Comparison of ENCODE assay signal across 2 cellular contexts in genomic region chr15:101242160-101242998, GRCh38.
TF ChIP-seq lines count a peak whose summit lies in the region.

No MANE protein-coding gene starts in this region.

TF ChIP-seq in SK-N-SH treated with all-trans-retinoic acid at 6 μM for 48 hours, 23 proteins besides CTCF, POLR2A, EP300 and RAD21 (continued from another document):
- TF ChIP-seq CREB5 (CRISPR knock-in tag; IDR thresholded peaks at IDR 0.05; ENCODE audit: low read depth) (no peak), GLIS3 (CRISPR knock-in tag; IDR thresholded peaks at IDR 0.05) (no peak), POU6F1 (CRISPR knock-in tag; IDR thresholded peaks at IDR 0.05; ENCODE audit: borderline replicate concordance, low read depth) (no peak), ZNF8 (CRISPR knock-in tag; IDR thresholded peaks at IDR 0.05) (no peak), TOX (CRISPR knock-in tag; IDR thresholded peaks at IDR 0.05; ENCODE audit: borderline replicate concordance) (no peak), ARNTL (CRISPR knock-in tag; IDR thresholded peaks at IDR 0.05; ENCODE audit: borderline replicate concordance, low read depth) (no peak), ZFP3 (CRISPR knock-in tag; IDR thresholded peaks at IDR 0.05) (no peak), CSDC2 (CRISPR knock-in tag; IDR thresholded peaks at IDR 0.05) (no peak), ZC3H10 (CRISPR knock-in tag; IDR thresholded peaks at IDR 0.05) (no peak)

TF ChIP-seq in SK-N-SH, 30 proteins besides CTCF, POLR2A, EP300 and RAD21 (continued from another document):
- no peak for TF ChIP-seq ELF1 (IDR thresholded peaks at IDR 0.05)
- TF ChIP-seq MXI1 (IDR thresholded peaks at IDR 0.05; ENCODE audit: low read depth, low read length): no peak
- no peak for TF ChIP-seq ZBTB33 (IDR thresholded peaks at IDR 0.05; ENCODE audit: borderline replicate concordance, low read depth)
- no peak for TF ChIP-seq YY1 (IDR thresholded peaks at IDR 0.05; ENCODE audit: low read depth)
- TF ChIP-seq TAF1 (IDR thresholded peaks at IDR 0.05; ENCODE audit: borderline replicate concordance, low read depth, low read length): no peak
- no peak for TF ChIP-seq IRF3 (IDR thresholded peaks at IDR 0.05; ENCODE audit: low read depth, low read length)
- TF ChIP-seq EZH2phosphoT487 (IDR thresholded peaks at IDR 0.05; ENCODE audit: borderline replicate concordance, low read depth): no peak
TF ChIP-seq in SK-N-SH: peak in this region for 0.
